In genomic region chr1:117586337-117586736, GRCh38 we compare ENCODE assay signal across 20 cellular contexts. TPM values are rescaled to one million over a fixed set of nuclear protein-coding genes. Genes with fewer than 3 reads are reported as not detected.
DNase-seq lines count a peak whose midpoint lies in the region; ATAC-seq and TF ChIP-seq lines count a peak whose summit lies in the region.
"Had no signal": no experiment of that assay in that cellular context is flagged by ENCODE, and none has a peak within 500 bp of the region (broad histone marks: within the 10 kb centered on the region; RNA-seq: fewer than 3 reads in every experiment).

No MANE protein-coding gene starts in this region.

- peak; percentile 23 for DNase-seq in activated T-cell treated with anti-CD3 and anti-CD28 coated beads, Interleukin-2, amount 50 U/mL, for 24 hours
- no peak for DNase-seq in activated T-cell treated with anti-CD3 and anti-CD28 coated beads, Interleukin-2, amount 50 U/mL, for 72 hours
- DNase-seq in CD4-positive, CD25-positive, alpha-beta regulatory T cell, result no peak
- peak; percentile 9 for DNase-seq in posterior vena cava (ENCODE audit: low spot score)
- no peak for DNase-seq in nucleus accumbens (lab: John Stamatoyannopoulos, UW)
- no peak for DNase-seq in ovary
- DNase-seq: AML-193; BE2C; Calu3; CD4-positive, alpha-beta memory T cell; COR-L47; DMS53; DMS79 treated with DMSO at 0.1 percent for 48 hours; GF-D8; H9 had no signal

- intact Hi-C loops in posterior vena cava (cut with DNase I) (loop anchor here in 1 of 2 donors (5.0 kb wide), 1 partner anchor 784 kb away; no protein-coding TSS in a partner anchor), ovary (cut with DNase I) (no loop called here)

- no peaks in the 10 kb centered on the region for H3K27me3 Mint-ChIP-seq in activated T-cell treated with anti-CD3 and anti-CD28 coated beads, Interleukin-2, amount 50 U/mL, for 24 hours
- H3K27me3 Mint-ChIP-seq in activated T-cell treated with anti-CD3 and anti-CD28 coated beads, Interleukin-2, amount 50 U/mL, for 72 hours (ENCODE audit: low read depth), result no peaks in the 10 kb centered on the region
- peaks cover 5% of the 10 kb centered on the region for H3K27me3 Mint-ChIP-seq in CD4-positive, CD25-positive, alpha-beta regulatory T cell
- H3K27me3 Mint-ChIP-seq: CD4-positive, alpha-beta memory T cell had no signal

- H3K4me3 Mint-ChIP-seq in activated T-cell treated with anti-CD3 and anti-CD28 coated beads, Interleukin-2, amount 50 U/mL, for 24 hours, result no peak overlapping the region
- H3K4me3 Mint-ChIP-seq in activated T-cell treated with anti-CD3 and anti-CD28 coated beads, Interleukin-2, amount 50 U/mL, for 72 hours, result no peak overlapping the region
- no peak overlapping the region for H3K4me3 Mint-ChIP-seq in CD4-positive, CD25-positive, alpha-beta regulatory T cell
- H3K4me3 Mint-ChIP-seq: CD14-positive monocyte; CD4-positive, alpha-beta memory T cell; GM23338; H9 had no signal

- no peaks in the 10 kb centered on the region for H3K4me1 Mint-ChIP-seq in activated T-cell treated with anti-CD3 and anti-CD28 coated beads, Interleukin-2, amount 50 U/mL, for 24 hours (ENCODE audit: low read depth)
- H3K4me1 Mint-ChIP-seq in activated T-cell treated with anti-CD3 and anti-CD28 coated beads, Interleukin-2, amount 50 U/mL, for 72 hours (ENCODE audit: low read depth), result no peaks in the 10 kb centered on the region
- H3K4me1 Mint-ChIP-seq in CD4-positive, CD25-positive, alpha-beta regulatory T cell, result peaks cover 5 to 9% (median 7%) of the 10 kb centered on the region in 4 donors
- H3K4me1 Mint-ChIP-seq: CD14-positive monocyte had no signal

- no peaks in the 10 kb centered on the region for H3K36me3 ChIP-seq in CD4-positive, CD25-positive, alpha-beta regulatory T cell (ENCODE audit: control insufficient read depth, insufficient read depth, low read length)
- no peaks in the 10 kb centered on the region for H3K36me3 ChIP-seq in ovary
- H3K36me3 ChIP-seq: BE2C; BLaER1 treated with 17β-estradiol and CSF1 and Interleukin-3, amounts not matched to agents 10 nM and 100 nM had no signal

- H3K9me3 ChIP-seq in CD4-positive, CD25-positive, alpha-beta regulatory T cell (ENCODE audit: control insufficient read depth in 2 of 2, low read length in 2 of 2), result no peaks in the 10 kb centered on the region
- H3K9me3 ChIP-seq in ovary, result no peaks in the 10 kb centered on the region
- H3K9me3 ChIP-seq: BE2C; BLaER1 treated with 17β-estradiol and CSF1 and Interleukin-3, amounts not matched to agents 10 nM and 100 nM had no signal

- no peaks in the 10 kb centered on the region for H3K27me3 ChIP-seq in CD4-positive, CD25-positive, alpha-beta regulatory T cell (ENCODE audit: control insufficient read depth, insufficient read depth, low read length)
- H3K27me3 ChIP-seq in ovary, result no peaks in the 10 kb centered on the region
- H3K27me3 ChIP-seq: BE2C; BLaER1 treated with 17β-estradiol and CSF1 and Interleukin-3, amounts not matched to agents 10 nM and 100 nM had no signal

- 94 to 95% (median 95%) methylated on average over 1 of the region's 1 CpG for WGBS in ovary, 3 donors

- ATAC-seq in activated T-cell treated with anti-CD3 and anti-CD28 coated beads, Interleukin-2, amount 50 U/mL, for 72 hours (replicated peaks in 1 of 2), result no peak
- ATAC-seq in CD4-positive, CD25-positive, alpha-beta regulatory T cell (ENCODE audit: low read depth in 2 of 2), result no peak
- ATAC-seq: GM23338, HCT116 had no signal

- no peaks in the 10 kb centered on the region for H3K36me3 Mint-ChIP-seq in activated T-cell treated with anti-CD3 and anti-CD28 coated beads, Interleukin-2, amount 50 U/mL, for 24 hours (ENCODE audit: low read depth)
- H3K36me3 Mint-ChIP-seq in activated T-cell treated with anti-CD3 and anti-CD28 coated beads, Interleukin-2, amount 50 U/mL, for 72 hours (ENCODE audit: insufficient read depth in 2 of 2), result no peaks in the 10 kb centered on the region
- no peaks in the 10 kb centered on the region for H3K36me3 Mint-ChIP-seq in CD4-positive, CD25-positive, alpha-beta regulatory T cell
- H3K36me3 Mint-ChIP-seq: CD14-positive monocyte; CD4-positive, alpha-beta memory T cell had no signal

- no peak overlapping the region for H3K4me3 ChIP-seq in CD4-positive, CD25-positive, alpha-beta regulatory T cell (ENCODE audit: low read depth, low read length)
- no peak overlapping the region for H3K4me3 ChIP-seq in ovary
- H3K4me3 ChIP-seq: BLaER1 treated with 17β-estradiol and CSF1 and Interleukin-3, amounts not matched to agents 10 nM and 100 nM; GM23338 had no signal

- no peak overlapping the region for H3K27ac ChIP-seq in CD4-positive, CD25-positive, alpha-beta regulatory T cell (ENCODE audit: insufficient read depth, low read length, poor library complexity, severe bottlenecking)
- no peak overlapping the region for H3K27ac ChIP-seq in ovary
- H3K27ac ChIP-seq: 22Rv1; BLaER1 treated with 17β-estradiol and CSF1 and Interleukin-3, amounts not matched to agents 10 nM and 100 nM had no signal

- no peaks in the 10 kb centered on the region for H3K4me1 ChIP-seq in CD4-positive, CD25-positive, alpha-beta regulatory T cell (ENCODE audit: control insufficient read depth, insufficient read depth, low read length, poor library complexity, severe bottlenecking)
- no peaks in the 10 kb centered on the region for H3K4me1 ChIP-seq in ovary (ENCODE audit: insufficient read depth)
- H3K4me1 ChIP-seq: BE2C had no signal

- no peak for TF ChIP-seq POLR2A in ovary (IDR thresholded peaks at IDR 0.05)

- TF ChIP-seq EP300 in ovary (IDR thresholded peaks at IDR 0.05), result no peak

- no peak for TF ChIP-seq CTCF in ovary (IDR thresholded peaks at IDR 0.05)

- H3K27ac Mint-ChIP-seq in activated T-cell treated with anti-CD3 and anti-CD28 coated beads, Interleukin-2, amount 50 U/mL, for 24 hours, result no peak overlapping the region
- no peak overlapping the region for H3K27ac Mint-ChIP-seq in activated T-cell treated with anti-CD3 and anti-CD28 coated beads, Interleukin-2, amount 50 U/mL, for 72 hours
- peak overlapping the region in 2 of 3 donors; percentile 23 to 65 for H3K27ac Mint-ChIP-seq in CD4-positive, CD25-positive, alpha-beta regulatory T cell
- H3K27ac Mint-ChIP-seq: CD4-positive, alpha-beta memory T cell; GM23338; H9 had no signal

- H3K9me3 Mint-ChIP-seq in activated T-cell treated with anti-CD3 and anti-CD28 coated beads, Interleukin-2, amount 50 U/mL, for 24 hours, result no peaks in the 10 kb centered on the region
- H3K9me3 Mint-ChIP-seq in activated T-cell treated with anti-CD3 and anti-CD28 coated beads, Interleukin-2, amount 50 U/mL, for 72 hours, result peaks cover 0 to 2% of the 10 kb centered on the region in 2 donors
- peaks cover 0 to 2% (median 0%) of the 10 kb centered on the region in 7 donors for H3K9me3 Mint-ChIP-seq in CD4-positive, CD25-positive, alpha-beta regulatory T cell
- H3K9me3 Mint-ChIP-seq: GM23338, H9 had no signal

RNA-seq across cellular contexts. Expression of gene TENT5C, which starts 19.5 kb away (rescaled TPM):
- 10 to 100 TPM; 22.5 to 36.3 TPM for total RNA-seq in activated T-cell treated with anti-CD3 and anti-CD28 coated beads, Interleukin-2, amount 50 U/mL, for 72 hours
- total RNA-seq in CD4-positive, CD25-positive, alpha-beta regulatory T cell, result 324 TPM
- 10 to 100 TPM; 19.6 to 64.7 (median 33.0) TPM for polyA plus RNA-seq in CD4-positive, CD25-positive, alpha-beta regulatory T cell
- total RNA-seq in posterior vena cava (10 to 100 TPM in 1 of 2 donors, 1 to 10 TPM in 1; 3.6 to 12.4 TPM), ovary (10 to 100 TPM in 5 of 7 donors, 1 to 10 TPM in 2; 6.2 to 24.7 (median 11.4) TPM)
- polyA plus RNA-seq in ovary, result 10 to 100 TPM in 1 of 2 donors, 1 to 10 TPM in 1; 2.6 to 11.6 TPM

Comparison
In these comparisons a context has a peak if more than half of its experiments do, and no peak if none do; other contexts are left out.
1. DNase-seq: peak in activated T-cell treated with anti-CD3 and anti-CD28 coated beads, Interleukin-2, amount 50 U/mL, for 24 hours (single experiment) and posterior vena cava (single experiment); none in activated T-cell treated with anti-CD3 and anti-CD28 coated beads, Interleukin-2, amount 50 U/mL, for 72 hours (0 of 2), CD4-positive, CD25-positive, alpha-beta regulatory T cell (0 of 3), nucleus accumbens (0 of 56) and ovary (0 of 5).
2. H3K27ac Mint-ChIP-seq: peak in CD4-positive, CD25-positive, alpha-beta regulatory T cell (2 of 3); none in activated T-cell treated with anti-CD3 and anti-CD28 coated beads, Interleukin-2, amount 50 U/mL, for 24 hours (single experiment) and activated T-cell treated with anti-CD3 and anti-CD28 coated beads, Interleukin-2, amount 50 U/mL, for 72 hours (single experiment).